ENCODE assay signal across 8 cellular contexts in the genomic region with DNA sequence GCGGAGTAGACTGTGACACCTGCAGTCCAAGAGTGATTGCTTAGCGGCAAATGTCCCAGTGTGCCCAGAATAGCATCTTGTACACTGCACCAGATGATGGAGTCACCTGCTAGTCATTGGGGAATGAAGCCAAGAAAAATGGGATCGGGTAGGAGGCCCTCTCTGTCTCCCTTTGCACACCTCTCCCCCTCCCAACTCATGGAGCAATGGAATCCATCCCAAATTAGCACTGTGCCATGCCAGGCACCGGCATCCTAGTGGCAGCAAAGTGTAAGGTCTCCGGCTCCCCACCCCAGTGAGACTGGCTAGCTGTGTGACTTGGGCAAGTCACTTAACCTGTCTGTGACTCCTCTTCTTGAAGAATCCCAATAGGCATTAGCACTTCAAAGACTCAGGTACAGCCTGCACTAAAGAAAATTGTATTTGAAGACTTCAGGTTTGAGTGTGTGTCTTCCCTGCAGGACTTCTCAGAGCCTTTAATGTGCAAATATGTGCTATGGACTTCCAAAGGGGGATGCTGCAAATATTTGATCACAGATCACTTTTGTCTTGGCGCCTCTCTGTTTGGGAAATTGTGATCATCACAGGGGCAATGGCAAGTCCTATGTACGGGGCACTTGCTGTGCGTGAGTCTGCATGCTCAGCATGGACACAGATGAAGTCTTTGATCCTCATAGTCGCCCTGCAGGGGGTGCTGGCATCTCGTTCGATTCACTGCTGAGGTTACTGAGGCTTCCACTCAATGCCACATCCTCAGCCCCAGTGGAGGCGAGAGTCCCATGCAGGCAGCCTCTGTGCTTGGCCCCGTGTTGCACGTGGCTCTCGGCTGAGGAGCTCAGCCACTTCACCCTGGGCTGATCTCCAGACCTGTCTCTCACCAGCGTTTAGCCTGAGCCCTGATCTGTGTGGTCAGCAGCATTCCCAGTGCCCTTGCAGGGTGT.
DNase-seq lines count a peak whose midpoint lies in the region; ATAC-seq and TF ChIP-seq lines count a peak whose summit lies in the region.

No MANE protein-coding gene starts in this region.

- no peaks in the 10 kb centered on the region for H3F3A ChIP-seq in OCI-LY1 (ENCODE audit: insufficient read depth, low read length)

- no peak overlapping the region for H2AFZ ChIP-seq in OCI-LY1 (ENCODE audit: low read length)
- no peak overlapping the region for H2AFZ ChIP-seq in mammary epithelial cell (ENCODE audit: low read depth, low read length)

- no peak overlapping the region for H3K4me3 ChIP-seq in OCI-LY1 (ENCODE audit: low read depth, low read length, poor library complexity, severe bottlenecking)
- H3K4me3 ChIP-seq in mammary epithelial cell (replicated peaks in 1 of 3; ENCODE audit: insufficient read depth in 1 of 3, low read depth in 2 of 3, low read length in 3 of 3) = no peak overlapping the region

- intact Hi-C loops in mammary epithelial cell (cut with micrococcal nuclease) = no loop called here

- H3K27me3 ChIP-seq in OCI-LY1 (ENCODE audit: insufficient read depth, low read length) (no peaks in the 10 kb centered on the region), mammary epithelial cell (ENCODE audit: insufficient read depth, low read length) (no peaks in the 10 kb centered on the region)

- H3K9me3 ChIP-seq in OCI-LY1 (ENCODE audit: low read length) (no peaks in the 10 kb centered on the region), mammary epithelial cell (replicated peaks; ENCODE audit: insufficient read depth, low read length) (peaks cover 24% of the 10 kb centered on the region)

- H3K36me3 ChIP-seq in OCI-LY1 (ENCODE audit: insufficient read depth, low read length) (no peaks in the 10 kb centered on the region), mammary epithelial cell (ENCODE audit: insufficient read depth, low read length) (no peaks in the 10 kb centered on the region)

- H3K27ac ChIP-seq in OCI-LY1 (ENCODE audit: low read depth, low read length, poor library complexity, severe bottlenecking) = no peak overlapping the region
- no peak overlapping the region for H3K27ac ChIP-seq in mammary epithelial cell (ENCODE audit: insufficient read depth, low read depth, low read length)

- CTCF ChIA-PET in GM10248 (lab: Yijun Ruan, JAX) = no interaction called here
- CTCF ChIA-PET in mammary epithelial cell (lab: Charles Lee; ENCODE audit: low non-redundant PET) = no interaction called here

- no peak for ATAC-seq in HG02588 (IDR thresholded peaks at IDR 0.05; ENCODE audit: unreplicated experiment)

- H4K20me1 ChIP-seq in OCI-LY1 (ENCODE audit: insufficient read depth, low read length) (no peaks in the 10 kb centered on the region), mammary epithelial cell (ENCODE audit: insufficient read depth, low read length) (no peaks in the 10 kb centered on the region)

- no TSS peak for BruUV-seq in mammary epithelial cell (replicated peaks; lab: Mats Ljungman, UMichigan)

- H3K9ac ChIP-seq in OCI-LY1 (ENCODE audit: low read length) (no peak overlapping the region), mammary epithelial cell (ENCODE audit: insufficient read depth, low read length) (no peak overlapping the region)

- H3K4me1 ChIP-seq in OCI-LY1 (ENCODE audit: insufficient read depth, low read length, severe bottlenecking) (no peaks in the 10 kb centered on the region), mammary epithelial cell (ENCODE audit: insufficient read depth, low read length) (no peaks in the 10 kb centered on the region)

- in situ Hi-C loops in mammary epithelial cell (cut with MboI; ENCODE audit: low sequenced_read_pairs in 2 of 2) = no loop called here

- 53% methylated on average over 14 of the region's 16 CpGs for WGBS in mammary epithelial cell (ENCODE audit: low coverage, missing lambda C conversion rate)

- H3K4me2 ChIP-seq in OCI-LY1 (ENCODE audit: low read length) = no peak overlapping the region
- H3K4me2 ChIP-seq in mammary epithelial cell (ENCODE audit: insufficient read depth, low read depth, low read length) = no peak overlapping the region

- POLR2A ChIA-PET in GM10248 (lab: Yijun Ruan, JAX) = no interaction called here

- DNase-seq in Ammon's horn (ENCODE audit: low spot score) (peak; percentile 58), GM10248 (ENCODE audit: extremely low spot score) (peak; percentile 19), hepatic stellate cell (ENCODE audit: low spot score) (peak; percentile 0), NCI-H128 (lab: John Stamatoyannopoulos, UW; ENCODE audit: unreplicated experiment) (no peak), NCI-H187 (lab: John Stamatoyannopoulos, UW) (no peak), mammary epithelial cell (no peak)

- no peak for TF ChIP-seq CTCF in GM10248 (IDR thresholded peaks at IDR 0.05; ENCODE audit: control extremely low read depth, extremely low read depth, low read depth, missing control alignments)
- TF ChIP-seq CTCF in OCI-LY1 (IDR thresholded peaks at IDR 0.05; ENCODE audit: low read length) = peak; percentile 55
- no peak for TF ChIP-seq CTCF in mammary epithelial cell (conservative IDR thresholded peaks at IDR 0.05 in 1 of 2, IDR thresholded peaks at IDR 0.05 in 1 of 2; ENCODE audit: extremely low read depth in 1 of 2, insufficient read depth in 1 of 2, low read depth in 1 of 2, low read length in 2 of 2)

- no peaks in the 10 kb centered on the region for H3K79me2 ChIP-seq in OCI-LY1 (ENCODE audit: insufficient read depth, low read length)
- H3K79me2 ChIP-seq in mammary epithelial cell (ENCODE audit: insufficient read depth, low read length) = no peaks in the 10 kb centered on the region

- H3K9me2 ChIP-seq in OCI-LY1 (ENCODE audit: low read depth, low read length) = no peaks in the 10 kb centered on the region

- dilution Hi-C loops in mammary epithelial cell (cut with HindIII; ENCODE audit: low sequenced_read_pairs) = loop anchor here (5.0 kb wide), 1 partner anchor 91 kb away; no protein-coding TSS in a partner anchor

Comparison
In these comparisons a context has a peak if more than half of its experiments do, and no peak if none do; other contexts are left out.
1. DNase-seq: peak in Ammon's horn (single experiment), GM10248 (single experiment) and hepatic stellate cell (single experiment); none in NCI-H128 (single experiment), NCI-H187 (0 of 2) and mammary epithelial cell (single experiment).